In the genomic region with DNA sequence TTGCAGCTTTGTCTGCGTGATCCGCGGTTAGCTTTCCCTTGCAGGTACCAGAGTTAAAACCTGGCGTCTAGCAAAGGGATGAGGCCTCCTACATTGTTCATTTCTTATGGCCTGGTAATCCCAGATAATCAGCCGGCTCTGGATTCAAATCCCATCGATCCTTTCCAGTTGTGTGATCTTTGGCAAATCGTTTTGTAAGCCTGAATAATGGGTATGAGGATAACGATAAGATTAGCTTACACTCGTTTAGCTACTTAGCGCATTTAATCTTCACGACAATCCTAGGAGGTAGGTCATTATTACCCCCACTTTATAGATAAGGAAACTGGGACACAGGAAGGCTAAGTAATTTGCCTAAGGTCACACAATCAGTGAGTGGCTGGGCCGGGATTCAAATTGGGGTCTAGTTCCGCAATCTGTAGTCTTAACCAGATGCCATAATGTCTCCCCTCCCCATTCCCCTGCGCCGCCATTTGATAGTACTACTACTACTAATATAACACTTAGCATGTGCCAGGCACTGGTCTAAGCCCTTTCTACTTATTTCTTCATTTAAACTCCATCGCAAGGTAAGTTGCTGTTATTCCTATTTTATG, we compare ENCODE assay signal across 8 cellular contexts. TPM values are rescaled to one million over a fixed set of nuclear protein-coding genes. Genes with fewer than 3 reads are reported as not detected.
A peak's percentile ranks its signal among the peaks of the same experiment; 100 is the strongest.
DNase-seq lines count a peak whose midpoint lies in the region; FAIRE-seq and TF ChIP-seq lines count a peak whose summit lies in the region.

No MANE protein-coding gene starts in this region.

- peaks cover 19% of the 10 kb centered on the region for H3F3A ChIP-seq in neural progenitor cell (ENCODE audit: low read depth)

- intact Hi-C loops in dendritic cell treated with granulocyte-macrophage colony-stimulating factor and Interleukin-4, amounts not matched to agents 40 ng/mL and 50 ng/mL, for 4 days (cut with micrococcal nuclease): loop anchor here (5.0 to 10.0 kb wide), 2 partner anchors 123 to 835 kb away; no protein-coding TSS in a partner anchor
- intact Hi-C loops in sigmoid colon (cut with DNase I): loop anchor here (2.0 to 5.0 kb wide), 2 partner anchors 170 to 193 kb away; no protein-coding TSS in a partner anchor

- H3K4me3 Mint-ChIP-seq in dendritic cell treated with granulocyte-macrophage colony-stimulating factor and Interleukin-4, amounts not matched to agents 40 ng/mL and 50 ng/mL, for 4 days: peak overlapping the region; percentile 95
- H3K4me3 Mint-ChIP-seq in neural progenitor cell: peak overlapping the region; percentile 90

- no peaks in the 10 kb centered on the region for H3K27me3 Mint-ChIP-seq in dendritic cell treated with granulocyte-macrophage colony-stimulating factor and Interleukin-4, amounts not matched to agents 40 ng/mL and 50 ng/mL, for 4 days
- peaks cover 9% of the 10 kb centered on the region for H3K27me3 Mint-ChIP-seq in neural progenitor cell (ENCODE audit: insufficient read depth, low read depth)

- H3K27me3 ChIP-seq in neural progenitor cell: peaks cover 19% of the 10 kb centered on the region
- H3K27me3 ChIP-seq in sigmoid colon: no peaks in the 10 kb centered on the region

- no peak for FAIRE-seq in urothelium cell line (lab: Jason Lieb, UNC)

- peak; percentile 48 for DNase-seq in NAMALWA (ENCODE audit: low spot score)
- no peak for DNase-seq in neural progenitor cell (ENCODE audit: low spot score)
- no peak for DNase-seq in urothelium cell line (ENCODE audit: low spot score)
- DNase-seq in sigmoid colon: no peak
- DNase-seq in NCI-H2196 treated with DMSO at 0.1 percent for 48 hours (lab: John Stamatoyannopoulos, UW; ENCODE audit: unreplicated experiment): no peak
- no peak for DNase-seq in stimulated activated CD8-positive, alpha-beta memory T cell treated with anti-CD3 and anti-CD28 coated beads, Interleukin-4, amount 100 ng/mL, for 48 hours

- no peaks in the 10 kb centered on the region for H3K9me3 Mint-ChIP-seq in dendritic cell treated with granulocyte-macrophage colony-stimulating factor and Interleukin-4, amounts not matched to agents 40 ng/mL and 50 ng/mL, for 4 days
- H3K9me3 Mint-ChIP-seq in neural progenitor cell: no peaks in the 10 kb centered on the region

- H3K36me3 Mint-ChIP-seq in dendritic cell treated with granulocyte-macrophage colony-stimulating factor and Interleukin-4, amounts not matched to agents 40 ng/mL and 50 ng/mL, for 4 days (ENCODE audit: low read depth): peaks cover 49% of the 10 kb centered on the region
- H3K36me3 Mint-ChIP-seq in neural progenitor cell: peaks cover 17% of the 10 kb centered on the region

- no peaks in the 10 kb centered on the region for H3K9me3 ChIP-seq in ES-I3 (ENCODE audit: control insufficient read depth, insufficient read depth, low read length)
- no peaks in the 10 kb centered on the region for H3K9me3 ChIP-seq in neural progenitor cell (ENCODE audit: low read depth)
- no peaks in the 10 kb centered on the region for H3K9me3 ChIP-seq in sigmoid colon

- peaks cover 33% of the 10 kb centered on the region for H3K79me2 ChIP-seq in neural progenitor cell (ENCODE audit: low read depth)

- no peak overlapping the region for H3K27ac Mint-ChIP-seq in dendritic cell treated with granulocyte-macrophage colony-stimulating factor and Interleukin-4, amounts not matched to agents 40 ng/mL and 50 ng/mL, for 4 days
- H3K27ac Mint-ChIP-seq in neural progenitor cell: no peak overlapping the region

- H3K4me2 ChIP-seq in neural progenitor cell: peak overlapping the region; percentile 76

- no peak for TF ChIP-seq CTCF in neural progenitor cell (IDR thresholded peaks at IDR 0.05)
- TF ChIP-seq CTCF in sigmoid colon (IDR thresholded peaks at IDR 0.05): no peak

- no peak for TF ChIP-seq POLR2A in sigmoid colon (IDR thresholded peaks at IDR 0.05)

- peak overlapping the region; percentile 57 for H2AFZ ChIP-seq in neural progenitor cell (replicated peaks)

- H3K4me3 ChIP-seq in neural progenitor cell: peak overlapping the region; percentile 47
- H3K4me3 ChIP-seq in sigmoid colon: peak overlapping the region in 2 of 4 donors; percentile 48 to 55

- peaks cover 38% of the 10 kb centered on the region for H3K4me1 Mint-ChIP-seq in dendritic cell treated with granulocyte-macrophage colony-stimulating factor and Interleukin-4, amounts not matched to agents 40 ng/mL and 50 ng/mL, for 4 days (ENCODE audit: low read depth)
- peaks cover 41% of the 10 kb centered on the region for H3K4me1 Mint-ChIP-seq in neural progenitor cell

- H3K36me3 ChIP-seq in ES-I3 (ENCODE audit: insufficient read depth, low read length) (peaks cover 9% of the 10 kb centered on the region), neural progenitor cell (no peaks in the 10 kb centered on the region), sigmoid colon (peaks cover 0 to 4% (median 0%) of the 10 kb centered on the region in 4 donors)

- H3K4me1 ChIP-seq in ES-I3 (ENCODE audit: insufficient read depth, low read length) (peaks cover 20% of the 10 kb centered on the region), neural progenitor cell (peaks cover 28% of the 10 kb centered on the region), sigmoid colon (peaks cover 0 to 39% (median 30%) of the 10 kb centered on the region in 4 donors)

- 39 to 56% methylated on average over 16 of the region's 16 CpGs for WGBS in sigmoid colon, 2 donors

- TF ChIP-seq EP300 in sigmoid colon (IDR thresholded peaks at IDR 0.05): no peak

- H3K27ac ChIP-seq in neural progenitor cell (no peak overlapping the region), sigmoid colon (no peak overlapping the region)

- H3K9ac ChIP-seq in ES-I3 (ENCODE audit: low read depth, low read length): peak overlapping the region; percentile 81; the same call in 1 of the 2 replicates
- no peak overlapping the region for H3K9ac ChIP-seq in neural progenitor cell

- peaks cover 29% of the 10 kb centered on the region for H4K20me1 ChIP-seq in neural progenitor cell (ENCODE audit: low read depth)

RNA-seq across cellular contexts. Expression of a gene that starts 1.7 kb away (rescaled TPM):
- total RNA-seq in neural progenitor cell (ENCODE audit: low replicate concordance) (291 and 537 TPM in 2 replicates), sigmoid colon (100 to 1,000 TPM in 1 of 4 donors, 10 to 100 TPM in 3; 74.9 to 112 (median 80.7) TPM)
- 100 to 1,000 TPM in 1 of 3 donors, 10 to 100 TPM in 2; 72.7 to 126 (median 84.2) TPM for polyA plus RNA-seq in sigmoid colon

RNA-seq across cellular contexts. Expression of a gene that starts 26.6 kb away (rescaled TPM):
- total RNA-seq in neural progenitor cell (ENCODE audit: low replicate concordance): 166 and 248 TPM in 2 replicates
- 10 to 100 TPM; 43.8 to 55.9 (median 45.6) TPM for total RNA-seq in sigmoid colon
- 10 to 100 TPM; 35.4 to 64.6 (median 46.5) TPM for polyA plus RNA-seq in sigmoid colon

RNA-seq across cellular contexts. Expression of a gene that starts 40.9 kb away (rescaled TPM):
- total RNA-seq in neural progenitor cell (ENCODE audit: low replicate concordance): 106 and 158 TPM in 2 replicates
- 10 to 100 TPM; 18.9 to 37.7 (median 35.3) TPM for total RNA-seq in sigmoid colon
- 10 to 100 TPM in 1 of 3 donors, 1 to 10 TPM in 2; 4.9 to 21.8 (median 6.6) TPM for polyA plus RNA-seq in sigmoid colon

RNA-seq across cellular contexts. Expression of a gene that starts 46.9 kb away (rescaled TPM):
- 26.5 and 65.9 TPM in 2 replicates for total RNA-seq in neural progenitor cell (ENCODE audit: low replicate concordance)
- 10 to 100 TPM; 17.1 to 28.0 (median 22.0) TPM for total RNA-seq in sigmoid colon
- polyA plus RNA-seq in sigmoid colon: 10 to 100 TPM; 15.0 to 44.3 (median 23.8) TPM

RNA-seq across cellular contexts. Expression of a gene that starts 47.4 kb away (rescaled TPM):
- 53.1 and 86.1 TPM in 2 replicates for total RNA-seq in neural progenitor cell (ENCODE audit: low replicate concordance)
- 100 to 1,000 TPM in 1 of 4 donors, 10 to 100 TPM in 3; 64.3 to 103 (median 82.8) TPM for total RNA-seq in sigmoid colon
- 100 to 1,000 TPM in 1 of 3 donors, 10 to 100 TPM in 2; 82.3 to 124 (median 91.8) TPM for polyA plus RNA-seq in sigmoid colon
